In the genomic region with DNA sequence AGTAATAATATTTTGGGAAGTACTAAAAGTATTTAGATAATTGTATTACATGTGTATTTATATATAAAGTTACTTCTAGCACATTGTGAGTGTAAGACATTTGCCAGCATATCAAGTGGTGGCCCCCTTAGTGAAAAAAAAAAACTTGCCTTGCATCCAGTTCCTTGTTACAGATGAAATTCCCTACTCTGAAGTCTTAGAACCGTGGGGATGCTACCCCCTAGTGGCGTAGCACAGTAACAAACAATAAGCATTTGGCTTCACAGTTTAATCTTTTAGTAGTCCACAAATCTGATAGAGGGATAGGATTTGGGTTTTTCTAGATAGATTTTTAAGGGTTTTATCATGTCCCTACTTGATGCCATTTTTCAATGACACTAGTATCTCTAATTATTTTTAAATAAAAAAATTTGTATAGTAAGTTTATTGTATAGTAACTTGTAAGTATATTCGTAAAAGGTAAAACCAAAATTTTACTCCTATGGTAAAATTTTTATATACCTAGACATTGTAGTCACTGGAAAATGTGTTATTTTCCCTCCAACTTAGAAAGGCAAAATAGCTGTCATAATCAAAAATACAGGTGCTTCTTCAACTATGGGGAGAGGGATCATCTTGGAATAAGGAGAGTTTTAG, we compare ENCODE assay signal across 8 cellular contexts. TPM values are rescaled to one million over a fixed set of nuclear protein-coding genes. Genes with fewer than 3 reads are reported as not detected.
A peak's percentile ranks its signal among the peaks of the same experiment; 100 is the strongest.
DNase-seq lines count a peak whose midpoint lies in the region; ATAC-seq, FAIRE-seq and TF ChIP-seq lines count a peak whose summit lies in the region.

No MANE protein-coding gene starts in this region.

- TF ChIP-seq CTCF in D721Med (IDR thresholded peaks at IDR 0.05; ENCODE audit: insufficient read depth, missing control alignments) (peak; percentile 92), RWPE1 (conservative IDR thresholded peaks at IDR 0.05; ENCODE audit: low read depth) (peak; percentile 85), fibroblast of villous mesenchyme (IDR thresholded peaks at IDR 0.05; ENCODE audit: insufficient read depth, low read depth, low read length) (peak; percentile 81), osteoblast (IDR thresholded peaks at IDR 0.05; ENCODE audit: extremely low read depth, low read depth, low read length) (peak; percentile 84), upper lobe of right lung (IDR thresholded peaks at IDR 0.05) (peak; percentile 92)

- H3K36me3 ChIP-seq in osteoblast (ENCODE audit: insufficient read depth, low read length) (peaks cover 56% of the 10 kb centered on the region), upper lobe of right lung (peaks cover 56% of the 10 kb centered on the region)

- POLR2A ChIA-PET in RWPE1 (lab: Yijun Ruan, JAX; ENCODE audit: low non-redundant PET): no interaction called here

- CTCF ChIA-PET in RWPE1 (lab: Yijun Ruan, JAX): interaction anchor here (0.5 to 1.2 kb wide), 12 partner anchors 10 to 407 kb away, joined by 3 to 12 read pairs (median 4); partner anchors contain the start of genes IFT80 and SMC4

- no peaks in the 10 kb centered on the region for H4K20me1 ChIP-seq in osteoblast (ENCODE audit: insufficient read depth, low read length)

- no peaks in the 10 kb centered on the region for H3K9me3 ChIP-seq in osteoblast (ENCODE audit: low read depth, low read length)
- H3K9me3 ChIP-seq in upper lobe of right lung: no peaks in the 10 kb centered on the region

- peaks cover 4% of the 10 kb centered on the region for H3K4me1 ChIP-seq in osteoblast (ENCODE audit: insufficient read depth, low read length)
- no peaks in the 10 kb centered on the region for H3K4me1 ChIP-seq in upper lobe of right lung

- ATAC-seq in GM21529 (IDR thresholded peaks at IDR 0.05; ENCODE audit: unreplicated experiment) (peak; percentile 91), upper lobe of right lung (peak; percentile 95)

- peak; percentile 29 for FAIRE-seq in D721Med (lab: Jason Lieb, UNC)

- no peak overlapping the region for H2AFZ ChIP-seq in osteoblast (ENCODE audit: low read length)

- H3K79me2 ChIP-seq in osteoblast (ENCODE audit: insufficient read depth, low read length): peaks cover 73% of the 10 kb centered on the region

- H3K27ac ChIP-seq in RWPE1 (no peak overlapping the region), osteoblast (ENCODE audit: low read depth, low read length) (no peak overlapping the region), upper lobe of right lung (no peak overlapping the region)

- DNase-seq in D721Med (ENCODE audit: insufficient read length, low spot score): no peak
- peak; percentile 82 for DNase-seq in M059J (ENCODE audit: low read depth)
- DNase-seq in RWPE1 (ENCODE audit: low spot score): peak; percentile 59
- peak; percentile 12 to 48 for DNase-seq in activated T-helper 1 cell treated with anti-CD3 and anti-CD28 coated beads, Interleukin-2, amount 50 U/mL, for 16 hours (ENCODE audit: low read depth in 1 of 2, low spot score in 1 of 2)
- DNase-seq in fibroblast of villous mesenchyme (ENCODE audit: low read depth): peak; percentile 87
- DNase-seq in osteoblast (ENCODE audit: insufficient read length, low spot score, missing footprints): peak; percentile 73
- DNase-seq in upper lobe of right lung: no peak

- H3K27me3 ChIP-seq in osteoblast (ENCODE audit: insufficient read depth, low read length) (no peaks in the 10 kb centered on the region), upper lobe of right lung (no peaks in the 10 kb centered on the region)

- intact Hi-C loops in upper lobe of right lung (cut with DNase I): no loop called here

- no peak overlapping the region for H3K4me2 ChIP-seq in osteoblast (ENCODE audit: insufficient read depth, low read length)

- H3K4me3 ChIP-seq in fibroblast of villous mesenchyme (ENCODE audit: low read depth, low read length): no peak overlapping the region
- H3K4me3 ChIP-seq in osteoblast (ENCODE audit: insufficient read depth, low read length): no peak overlapping the region
- H3K4me3 ChIP-seq in upper lobe of right lung: no peak overlapping the region

RNA-seq across cellular contexts. Expression of gene SMC4, which starts 14.3 kb away (rescaled TPM):
- 116 and 164 TPM in 2 replicates for total RNA-seq in M059J (2014; rRNA removed; shearing (Covaris generic))
- total RNA-seq in fibroblast of villous mesenchyme (63.5 and 88.5 TPM in 2 replicates), osteoblast (32.9 and 44.2 TPM in 2 replicates), upper lobe of right lung (46.8 TPM)

RNA-seq across cellular contexts. Expression of gene IFT80, which starts 14.7 kb away (rescaled TPM):
- total RNA-seq in M059J (2014; rRNA removed; shearing (Covaris generic)): 32.4 and 39.9 TPM in 2 replicates
- total RNA-seq in fibroblast of villous mesenchyme (39.0 and 47.9 TPM in 2 replicates), osteoblast (63.0 and 63.6 TPM in 2 replicates), upper lobe of right lung (37.1 TPM)

RNA-seq across cellular contexts. Expression of gene TRIM59, which starts 35.9 kb away (rescaled TPM):
- total RNA-seq in M059J (2014; rRNA removed; shearing (Covaris generic)): 17.4 and 17.8 TPM in 2 replicates
- total RNA-seq in fibroblast of villous mesenchyme (29.6 and 47.5 TPM in 2 replicates), osteoblast (21.5 and 22.1 TPM in 2 replicates), upper lobe of right lung (4.5 TPM)

Comparison
In these comparisons a context has a peak if more than half of its experiments do, and no peak if none do; other contexts are left out.
1. DNase-seq: peak in M059J (single experiment), RWPE1 (single experiment), activated T-helper 1 cell treated with anti-CD3 and anti-CD28 coated beads, Interleukin-2, amount 50 U/mL, for 16 hours (2 of 2), fibroblast of villous mesenchyme (single experiment) and osteoblast (single experiment); none in D721Med (single experiment) and upper lobe of right lung (single experiment).
2. Peak in every context shown above with its lines, with median percentiles within 50 percentile points of each other: CTCF ChIP-seq.